8 cellular contexts compared by ENCODE assay signal in genomic region chr12:101407438-101408345, GRCh38. TPM values are rescaled to one million over a fixed set of nuclear protein-coding genes. Genes with fewer than 3 reads are reported as not detected.
DNase-seq lines count a peak whose midpoint lies in the region; ATAC-seq and TF ChIP-seq lines count a peak whose summit lies in the region.

Gene ARL1, minus strand, starts transcription at chr12:101407772. Its CDS starts 127 bp downstream, at chr12:101407645.

- H3K4me3 ChIP-seq in iPS-11a (ENCODE audit: low read depth, low read length) (peak within 1 kb of the TSS; percentile 92), skeletal muscle cell (ENCODE audit: low read depth, low read length) (peak within 1 kb of the TSS; percentile 63)

- DNase-seq in 8988T (peak; percentile 70), NCI-H2107 treated with DMSO at 0.1 percent for 48 hours (lab: John Stamatoyannopoulos, UW; ENCODE audit: unreplicated experiment) (peak; percentile 82), UCSD-AML1 (lab: John Stamatoyannopoulos, UW; ENCODE audit: unreplicated experiment) (peak; percentile 86), skeletal muscle cell (ENCODE audit: low read depth) (peak; percentile 61)

- H3K9me3 Mint-ChIP-seq in brain, result peaks cover 0 to 4% (median 0%) of the 10 kb centered on the region in 5 experiments

- ATAC-seq in GM18520 (IDR thresholded peaks at IDR 0.05; ENCODE audit: unreplicated experiment) (peak; percentile 65), HG03060 (IDR thresholded peaks at IDR 0.05; ENCODE audit: low read depth, unreplicated experiment) (peak; percentile 36)

- peaks cover 8% of the 10 kb centered on the region for H3K27me3 Mint-ChIP-seq in brain

- H3K27ac Mint-ChIP-seq in brain, result peak within 1 kb of the TSS; percentile 97 to 100 (median 98)

- TF ChIP-seq CTCF in brain (conservative IDR thresholded peaks at IDR 0.05), result no peak

- peaks cover 51% of the 10 kb centered on the region for H3K4me1 Mint-ChIP-seq in brain

- peaks cover 4% of the 10 kb centered on the region for H3K36me3 Mint-ChIP-seq in brain

- H3K4me3 Mint-ChIP-seq in brain, result peak within 1 kb of the TSS; percentile 96 to 99 (median 98)

RNA-seq across cellular contexts. Expression of gene ARL1, which starts in this region (rescaled TPM):
- 28.8 TPM for polyA plus RNA-seq in brain (ENCODE audit: insufficient read depth, low read depth, low replicate concordance)

Comparison
In these comparisons a context has a peak if more than half of its experiments do, and no peak if none do; other contexts are left out.
1. Peak in every context shown above with its lines: DNase-seq, ATAC-seq and H3K4me3 ChIP-seq.